ENCODE assay signal across 8 cellular contexts in genomic region chr5:177317959-177318377, GRCh38. TPM values are rescaled to one million over a fixed set of nuclear protein-coding genes. Genes with fewer than 3 reads are reported as not detected.
DNase-seq lines count a peak whose midpoint lies in the region; ATAC-seq, FAIRE-seq and TF ChIP-seq lines count a peak whose summit lies in the region.

No MANE protein-coding gene starts in this region.

- intact Hi-C loops in GM12878 (cut with micrococcal nuclease; ENCODE audit: unreplicated experiment), result loop anchor here (1.0 kb wide), 3 partner anchors 72 to 138 kb away; no protein-coding TSS in a partner anchor

- POLR2A ChIA-PET in GM12878 (lab: Charles Lee), result interaction anchor here (0.8 to 2.4 kb wide), 2 partner anchors 41 to 87 kb away, joined by 5 to 6 read pairs; partner anchors contain the start of gene RGS14

- peaks cover 11% of the 10 kb centered on the region for H3K4me1 ChIP-seq in GM12878 (ENCODE audit: control insufficient read depth, insufficient read depth, low read length)

- no peak overlapping the region for H3K9ac ChIP-seq in GM12878 (ENCODE audit: control insufficient read depth, insufficient read depth, low read length)

- FAIRE-seq in TTC549 (lab: Jason Lieb, UNC) (peak; percentile 79), GM12878 (lab: Jason Lieb, UNC) (peak; percentile 96)

- peak; percentile 85 to 97 (median 93) for TF ChIP-seq CTCF in GM12878 (IDR thresholded peaks at IDR 0.05 in 2 of 3, conservative IDR thresholded peaks at IDR 0.05 in 1 of 3; ENCODE audit: control insufficient read depth in 2 of 3, extremely low read depth in 1 of 3, insufficient read depth in 1 of 3, low read depth in 3 of 3, low read length in 3 of 3)

- 34% methylated on average over 7 of the region's 7 CpGs for WGBS in GM12878 (ENCODE audit: insufficient coverage, insufficient replicate concordance, low lambda C conversion rate, missing lambda C conversion rate)

- no peaks in the 10 kb centered on the region; a peak in 1 of 4 replicates for H3K36me3 ChIP-seq in GM12878 (ENCODE audit: control insufficient read depth in 2 of 2, insufficient read depth in 2 of 2, low read length in 1 of 2)

- no peak overlapping the region for H2AFZ ChIP-seq in GM12878 (ENCODE audit: control insufficient read depth, low read depth, low read length)

- H3K27me3 ChIP-seq in GM12878 (replicated peaks in 1 of 2; ENCODE audit: control insufficient read depth in 2 of 2, insufficient read depth in 2 of 2, low read length in 1 of 2), result no peaks in the 10 kb centered on the region

- in situ Hi-C loops in GM12878 (cut with MboI), result loop anchor here (5.0 kb wide), 1 partner anchor 129 kb away; the partner anchor contains the start of gene PRR7

- H4K20me1 ChIP-seq in GM12878 (ENCODE audit: control insufficient read depth, insufficient read depth), result no peaks in the 10 kb centered on the region

- TF ChIP-seq RAD21 in GM12878 (IDR thresholded peaks at IDR 0.05; ENCODE audit: insufficient read depth, low read depth, low read length), result peak; percentile 90

- CTCF ChIA-PET in GM12878 (lab: Yijun Ruan, JAX), result interaction anchor here (0.6 to 5.8 kb wide), 26 partner anchors 9 to 284 kb away, joined by 3 to 88 read pairs (median 4); partner anchors contain the start of gene LMAN2

- H3K9me3 ChIP-seq in GM12878 (replicated peaks; ENCODE audit: control insufficient read depth, insufficient read depth, low read length), result peaks cover 7% of the 10 kb centered on the region

- peak; percentile 49 for DNase-seq in NCI-H2227 (lab: John Stamatoyannopoulos, UW; ENCODE audit: unreplicated experiment)
- DNase-seq in NCI-H2227 treated with DMSO at 0.1 percent for 48 hours (lab: John Stamatoyannopoulos, UW), result no peak
- peak; percentile 5 to 19 for DNase-seq in NCI-H1930 (lab: John Stamatoyannopoulos, UW)
- DNase-seq in GM12878 (ENCODE audit: low read depth, low spot score), result no peak
- DNase-seq in iPS-NIHi7 (ENCODE audit: extremely low spot score), result peak; percentile 73
- peak; percentile 50 to 71 for DNase-seq in stimulated activated CD4-positive, alpha-beta T cell treated with anti-CD3 and anti-CD28 coated beads, Interleukin-12 subunit alpha, Interleukin-12 subunit beta, amount 100 ng/mL, for 24 hours (ENCODE audit: low read depth in 2 of 2)

- ATAC-seq in GM12878, result peak; percentile 80
- no peak for ATAC-seq in HG03442 (IDR thresholded peaks at IDR 0.05; ENCODE audit: unreplicated experiment)

- TF ChIP-seq EP300 in GM12878 (IDR thresholded peaks at IDR 0.05; ENCODE audit: borderline replicate concordance in 1 of 2, control insufficient read depth in 1 of 2, low read depth in 2 of 2, low read length in 2 of 2), result no peak

- no peaks in the 10 kb centered on the region for H3K79me2 ChIP-seq in GM12878 (ENCODE audit: control insufficient read depth, insufficient read depth, low read length)

- H3K4me2 ChIP-seq in GM12878 (ENCODE audit: control insufficient read depth, insufficient read depth), result no peak overlapping the region

- RAD21 ChIA-PET in GM12878 (lab: Charles Lee; ENCODE audit: unreplicated experiment), result interaction anchor here (0.6 to 4.8 kb wide), 15 partner anchors 29 to 204 kb away, joined by 3 to 35 read pairs (median 4); no protein-coding TSS in a partner anchor

- SMC1A ChIA-PET in GM12878 (lab: Charles Lee; ENCODE audit: uncharacterized antibody, unreplicated experiment), result interaction anchor here (0.7 to 3.7 kb wide), 9 partner anchors 12 to 136 kb away, joined by 3 to 23 read pairs (median 5); partner anchors contain the start of gene PFN3

- no peak overlapping the region for H3K4me3 ChIP-seq in GM12878

- TF ChIP-seq POLR2A in GM12878 (IDR thresholded peaks at IDR 0.05; ENCODE audit: low read depth, low read length), result no peak

- no peak overlapping the region for H3K27ac ChIP-seq in GM12878 (ENCODE audit: control insufficient read depth, insufficient read depth)

- BruUV-seq in GM12878 (replicated peaks; lab: Mats Ljungman, UMichigan), result no TSS peak

RNA-seq across cellular contexts. Expression of gene MXD3, which starts 6.3 kb away (rescaled TPM):
- 14.3 and 15.7 TPM in 2 replicates for total RNA-seq in GM12878 (2013; cell fraction: nucleolus; rRNA removed)
- 26.9 and 27.4 TPM in 2 replicates for total RNA-seq in GM12878 (2014; rRNA removed)
- 3.5 and 3.8 TPM in 2 replicates for total RNA-seq in GM12878 (2014; rRNA removed; fragmentation: Illumina TruSeq; extraction: Trizol)
- total RNA-seq in GM12878 (2021), result 20.5 and 26.7 TPM in 2 replicates
- polyA plus RNA-seq in GM12878 (2011; ENCODE audit: low read depth), result 2.8 TPM
- 4.1 and 13.3 TPM in 2 replicates for polyA plus RNA-seq in GM12878 (2011; rRNA removed)
- 13.5 and 26.2 TPM in 2 replicates for polyA plus RNA-seq in GM12878 (2011; cell fraction: cytosol; rRNA removed)
- polyA plus RNA-seq in GM12878 (2011; cell fraction: nucleus; rRNA removed), result 63.9 and 69.4 TPM in 2 replicates
- polyA plus RNA-seq in GM12878 (2012), result 14.0 and 14.1 TPM in 2 replicates
- 0.79 and 1.7 TPM in 2 replicates for polyA plus RNA-seq in GM12878 (2014; fragmentation: Illumina TruSeq; extraction: Trizol)
- polyA plus RNA-seq in GM12878 (2014; fragmentation: Nextera tagmentation; extraction: Ambion mirVana), result under 1 TPM; 0.24 to 0.93 TPM
- 29.8 and 36.2 TPM in 2 replicates for polyA plus RNA-seq in GM12878 (2014; rRNA removed)
- polyA plus RNA-seq in GM12878 (2016; fragmentation: Nextera tagmentation; extraction: Ambion mirVana), result 10 to 100 TPM; 13.7 to 15.5 TPM
- polyA minus RNA-seq in GM12878 (2011; rRNA and poly(A)+ RNA removed), result 3.0 and 7.4 TPM in 2 replicates
- polyA minus RNA-seq in GM12878 (2011; cell fraction: cytosol; rRNA and poly(A)+ RNA removed), result 3.8 and 6.5 TPM in 2 replicates
- 9.9 and 20.9 TPM in 2 replicates for polyA minus RNA-seq in GM12878 (2011; cell fraction: nucleus; rRNA and poly(A)+ RNA removed)

RNA-seq across cellular contexts. Expression of gene PRELID1, which starts 14.4 kb away (rescaled TPM):
- total RNA-seq in GM12878 (2013; cell fraction: nucleolus; rRNA removed), result 23.2 and 24.5 TPM in 2 replicates
- total RNA-seq in GM12878 (2014; rRNA removed) (190 and 251 TPM in 2 replicates), GM12878 (2014; rRNA removed; fragmentation: Illumina TruSeq; extraction: Trizol) (221 and 242 TPM in 2 replicates), GM12878 (2021) (259 and 261 TPM in 2 replicates)
- 42.5 TPM for polyA plus RNA-seq in GM12878 (2011; ENCODE audit: low read depth)
- polyA plus RNA-seq in GM12878 (2011; rRNA removed) (171 and 256 TPM in 2 replicates), GM12878 (2014; fragmentation: Illumina TruSeq; extraction: Trizol) (157 and 248 TPM in 2 replicates), GM12878 (2014; fragmentation: Nextera tagmentation; extraction: Ambion mirVana) (100 to 1,000 TPM in 1 of 2 experiments, 10 to 100 TPM in 1; 30.9 to 106 TPM), GM12878 (2014; rRNA removed) (414 and 449 TPM in 2 replicates), GM12878 (2016; fragmentation: Nextera tagmentation; extraction: Ambion mirVana) (100 to 1,000 TPM; 529 to 584 TPM)
- polyA plus RNA-seq in GM12878 (2011; cell fraction: cytosol; rRNA removed), result 352 and 401 TPM in 2 replicates
- 123 and 139 TPM in 2 replicates for polyA plus RNA-seq in GM12878 (2011; cell fraction: nucleus; rRNA removed)
- 120 and 141 TPM in 2 replicates for polyA plus RNA-seq in GM12878 (2012)
- 114 and 144 TPM in 2 replicates for polyA minus RNA-seq in GM12878 (2011; rRNA and poly(A)+ RNA removed)
- polyA minus RNA-seq in GM12878 (2011; cell fraction: cytosol; rRNA and poly(A)+ RNA removed), result 60.1 and 62.4 TPM in 2 replicates
- 28.7 and 43.0 TPM in 2 replicates for polyA minus RNA-seq in GM12878 (2011; cell fraction: nucleus; rRNA and poly(A)+ RNA removed)

RNA-seq across cellular contexts. Expression of gene RAB24, which starts 14.4 kb away (rescaled TPM):
- total RNA-seq in GM12878 (2013; cell fraction: nucleolus; rRNA removed), result 10.2 and 10.5 TPM in 2 replicates
- total RNA-seq in GM12878 (2014; rRNA removed) (25.7 and 31.0 TPM in 2 replicates), GM12878 (2014; rRNA removed; fragmentation: Illumina TruSeq; extraction: Trizol) (11.9 and 12.1 TPM in 2 replicates), GM12878 (2021) (27.6 and 30.3 TPM in 2 replicates)
- 18.3 TPM for polyA plus RNA-seq in GM12878 (2011; ENCODE audit: low read depth)
- polyA plus RNA-seq in GM12878 (2011; rRNA removed) (15.0 and 22.3 TPM in 2 replicates), GM12878 (2014; fragmentation: Illumina TruSeq; extraction: Trizol) (14.1 and 15.1 TPM in 2 replicates), GM12878 (2014; fragmentation: Nextera tagmentation; extraction: Ambion mirVana) (10 to 100 TPM in 1 of 2 experiments, 1 to 10 TPM in 1; 8.0 to 12.8 TPM), GM12878 (2014; rRNA removed) (44.4 and 50.8 TPM in 2 replicates), GM12878 (2016; fragmentation: Nextera tagmentation; extraction: Ambion mirVana) (10 to 100 TPM; 26.4 to 28.4 TPM)
- 29.7 and 37.0 TPM in 2 replicates for polyA plus RNA-seq in GM12878 (2011; cell fraction: cytosol; rRNA removed)
- polyA plus RNA-seq in GM12878 (2011; cell fraction: nucleus; rRNA removed), result 63.9 and 79.7 TPM in 2 replicates
- 29.2 and 29.8 TPM in 2 replicates for polyA plus RNA-seq in GM12878 (2012)
- polyA minus RNA-seq in GM12878 (2011; rRNA and poly(A)+ RNA removed), result 6.9 and 10.0 TPM in 2 replicates
- 3.6 and 5.7 TPM in 2 replicates for polyA minus RNA-seq in GM12878 (2011; cell fraction: cytosol; rRNA and poly(A)+ RNA removed)
- 9.4 and 16.1 TPM in 2 replicates for polyA minus RNA-seq in GM12878 (2011; cell fraction: nucleus; rRNA and poly(A)+ RNA removed)

RNA-seq across cellular contexts. Expression of gene LMAN2, which starts 33.5 kb away (rescaled TPM):
- 195 and 213 TPM in 2 replicates for total RNA-seq in GM12878 (2013; cell fraction: nucleolus; rRNA removed)
- total RNA-seq in GM12878 (2014; rRNA removed), result 184 and 207 TPM in 2 replicates
- 98.9 and 112 TPM in 2 replicates for total RNA-seq in GM12878 (2014; rRNA removed; fragmentation: Illumina TruSeq; extraction: Trizol)
- 117 and 121 TPM in 2 replicates for total RNA-seq in GM12878 (2021)
- 35.5 TPM for polyA plus RNA-seq in GM12878 (2011; ENCODE audit: low read depth)
- 55.9 and 104 TPM in 2 replicates for polyA plus RNA-seq in GM12878 (2011; rRNA removed)
- 273 and 308 TPM in 2 replicates for polyA plus RNA-seq in GM12878 (2011; cell fraction: cytosol; rRNA removed)
- 210 and 234 TPM in 2 replicates for polyA plus RNA-seq in GM12878 (2011; cell fraction: nucleus; rRNA removed)
- 139 and 151 TPM in 2 replicates for polyA plus RNA-seq in GM12878 (2012)
- 84.1 and 178 TPM in 2 replicates for polyA plus RNA-seq in GM12878 (2014; fragmentation: Illumina TruSeq; extraction: Trizol)
- 10 to 100 TPM in 1 of 2 experiments, 1 to 10 TPM in 1; 2.4 to 11.4 TPM for polyA plus RNA-seq in GM12878 (2014; fragmentation: Nextera tagmentation; extraction: Ambion mirVana)
- polyA plus RNA-seq in GM12878 (2014; rRNA removed), result 179 and 230 TPM in 2 replicates
- 100 to 1,000 TPM; 252 to 264 TPM for polyA plus RNA-seq in GM12878 (2016; fragmentation: Nextera tagmentation; extraction: Ambion mirVana)
- polyA minus RNA-seq in GM12878 (2011; rRNA and poly(A)+ RNA removed), result 197 and 327 TPM in 2 replicates
- polyA minus RNA-seq in GM12878 (2011; cell fraction: cytosol; rRNA and poly(A)+ RNA removed), result 100 and 110 TPM in 2 replicates
- polyA minus RNA-seq in GM12878 (2011; cell fraction: nucleus; rRNA and poly(A)+ RNA removed), result 69.0 and 97.6 TPM in 2 replicates

RNA-seq across cellular contexts. Expression of gene RGS14, which starts 39.8 kb away (rescaled TPM):
- total RNA-seq in GM12878 (2013; cell fraction: nucleolus; rRNA removed), result 111 and 131 TPM in 2 replicates
- total RNA-seq in GM12878 (2014; rRNA removed) (56.5 and 68.1 TPM in 2 replicates), GM12878 (2014; rRNA removed; fragmentation: Illumina TruSeq; extraction: Trizol) (25.1 and 30.4 TPM in 2 replicates), GM12878 (2021) (65.6 and 72.9 TPM in 2 replicates)
- 6.4 TPM for polyA plus RNA-seq in GM12878 (2011; ENCODE audit: low read depth)
- polyA plus RNA-seq in GM12878 (2011; rRNA removed) (28.8 and 57.1 TPM in 2 replicates), GM12878 (2014; fragmentation: Illumina TruSeq; extraction: Trizol) (4.4 and 35.8 TPM in 2 replicates), GM12878 (2014; fragmentation: Nextera tagmentation; extraction: Ambion mirVana) (1 to 10 TPM in 1 of 2 experiments, under 1 TPM in 1; 0.19 to 1.3 TPM), GM12878 (2014; rRNA removed) (88.7 and 91.9 TPM in 2 replicates), GM12878 (2016; fragmentation: Nextera tagmentation; extraction: Ambion mirVana) (10 to 100 TPM; 53.6 to 56.0 TPM)
- 90.6 and 104 TPM in 2 replicates for polyA plus RNA-seq in GM12878 (2011; cell fraction: cytosol; rRNA removed)
- polyA plus RNA-seq in GM12878 (2011; cell fraction: nucleus; rRNA removed), result 281 and 299 TPM in 2 replicates
- 30.7 and 40.7 TPM in 2 replicates for polyA plus RNA-seq in GM12878 (2012)
- polyA minus RNA-seq in GM12878 (2011; rRNA and poly(A)+ RNA removed), result 40.5 and 82.2 TPM in 2 replicates
- polyA minus RNA-seq in GM12878 (2011; cell fraction: cytosol; rRNA and poly(A)+ RNA removed), result 26.2 and 29.3 TPM in 2 replicates
- 52.3 and 74.0 TPM in 2 replicates for polyA minus RNA-seq in GM12878 (2011; cell fraction: nucleus; rRNA and poly(A)+ RNA removed)

Comparison
In these comparisons a context has a peak if more than half of its experiments do, and no peak if none do; other contexts are left out.
1. DNase-seq: peak in NCI-H2227 (single experiment), NCI-H1930 (2 of 2), iPS-NIHi7 (single experiment) and stimulated activated CD4-positive, alpha-beta T cell treated with anti-CD3 and anti-CD28 coated beads, Interleukin-12 subunit alpha, Interleukin-12 subunit beta, amount 100 ng/mL, for 24 hours (2 of 2); none in NCI-H2227 treated with DMSO at 0.1 percent for 48 hours (single experiment) and GM12878 (single experiment).